Comparison of ENCODE assay signal across 17 cellular contexts in the genomic region with DNA sequence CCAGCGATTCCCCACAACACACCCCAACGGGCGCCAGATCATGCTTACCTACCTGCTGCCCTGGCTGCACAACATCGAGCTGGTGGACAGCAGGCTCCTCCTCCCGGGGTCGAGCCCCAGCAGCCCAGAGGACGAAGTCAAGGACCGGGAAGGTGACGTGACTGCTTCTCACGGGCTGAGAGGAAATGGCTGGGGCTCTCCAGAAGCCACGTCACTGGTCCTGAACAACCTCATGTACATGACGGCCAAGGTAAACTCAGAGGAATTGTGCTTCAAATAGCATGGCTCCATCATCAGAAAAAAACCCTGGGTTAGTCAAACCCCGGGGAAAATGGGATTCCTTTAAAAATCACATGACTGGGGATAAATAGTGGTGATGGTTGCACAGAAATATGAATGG.
DNase-seq lines count a peak whose midpoint lies in the region; ATAC-seq and TF ChIP-seq lines count a peak whose summit lies in the region.
"Had no signal": no experiment of that assay in that cellular context is flagged by ENCODE, and none has a peak within 500 bp of the region (broad histone marks: within the 10 kb centered on the region; RNA-seq: fewer than 3 reads in every experiment).

No MANE protein-coding gene starts in this region.

- H3K4ac ChIP-seq in IMR-90 (ENCODE audit: low read depth, low read length): peak overlapping the region; percentile 14; the same call in 1 of the 2 replicates

- H3K9me3 ChIP-seq in IMR-90 (ENCODE audit: control insufficient read depth, insufficient read depth, low read length): no peaks in the 10 kb centered on the region
- H3K9me3 ChIP-seq in ascending aorta: no peaks in the 10 kb centered on the region
- H3K9me3 ChIP-seq in tibial artery: no peaks in the 10 kb centered on the region
- H3K9me3 ChIP-seq: BLaER1 treated with 17β-estradiol and CSF1 and Interleukin-3, amounts not matched to agents 10 nM and 100 nM; HAP-1 had no signal

- no peak overlapping the region for H2AFZ ChIP-seq in IMR-90 (replicated peaks; ENCODE audit: low read length, poor library complexity)
- H2AFZ ChIP-seq: GM23248 had no signal

- no peak for TF ChIP-seq CTCF in IMR-90 (conservative IDR thresholded peaks at IDR 0.05; ENCODE audit: low read depth, low read length)
- no peak for TF ChIP-seq CTCF in ascending aorta (IDR thresholded peaks at IDR 0.05)
- no peak for TF ChIP-seq CTCF in neural crest cell (conservative IDR thresholded peaks at IDR 0.05)
- TF ChIP-seq CTCF in tibial artery (IDR thresholded peaks at IDR 0.05): no peak

- H4K8ac ChIP-seq in IMR-90 (ENCODE audit: low read depth in 2 of 2, low read length in 2 of 2): peak overlapping the region in 1 of 2 experiments; percentile 31; a peak in 1 of 4 replicates

- H2BK15ac ChIP-seq in IMR-90 (ENCODE audit: low read depth, low read length): no peak overlapping the region; the same call in 2 of the 3 replicates

- H3K9me3 Mint-ChIP-seq in neural crest cell: no peaks in the 10 kb centered on the region
- H3K9me3 Mint-ChIP-seq in activated CD8-positive, alpha-beta T cell treated with anti-CD3 and anti-CD28 coated beads, Interleukin-2, amount 10 ng/mL, durations not matched to agents 7 days and 5 days (ENCODE audit: insufficient read depth): no peaks in the 10 kb centered on the region
- no peaks in the 10 kb centered on the region for H3K9me3 Mint-ChIP-seq in activated CD4-positive, alpha-beta memory T cell treated with anti-CD3 and anti-CD28 coated beads for 36 hours
- H3K9me3 Mint-ChIP-seq: CD8-positive, alpha-beta T cell had no signal

- H3K27ac ChIP-seq in IMR-90 (ENCODE audit: insufficient read depth, low read length): no peak overlapping the region; the same call in 1 of the 2 replicates
- peak overlapping the region; percentile 33 to 69 for H3K27ac ChIP-seq in ascending aorta
- peak overlapping the region; percentile 29 to 63 for H3K27ac ChIP-seq in tibial artery
- H3K27ac ChIP-seq: BLaER1 treated with 17β-estradiol and CSF1 and Interleukin-3, amounts not matched to agents 10 nM and 100 nM; GM23248 had no signal

- no peak for TF ChIP-seq RAD21 in IMR-90 (IDR thresholded peaks at IDR 0.05; ENCODE audit: low read length)

- no peak overlapping the region for H2AK5ac ChIP-seq in IMR-90 (ENCODE audit: low read depth, low read length)

- no peak overlapping the region for H2BK20ac ChIP-seq in IMR-90 (ENCODE audit: low read depth, low read length)

- CTCF ChIA-PET in IMR-90 (lab: Yijun Ruan, JAX): no interaction called here
- CTCF ChIA-PET in activated CD8-positive, alpha-beta T cell treated with anti-CD3 and anti-CD28 coated beads, Interleukin-2, amount 10 ng/mL, durations not matched to agents 7 days and 5 days (lab: Charles Lee): no interaction called here
- CTCF ChIA-PET in activated CD4-positive, alpha-beta memory T cell treated with anti-CD3 and anti-CD28 coated beads for 36 hours (lab: Charles Lee): no interaction called here

- peaks cover 31% of the 10 kb centered on the region for H3K4me1 ChIP-seq in IMR-90 (ENCODE audit: control insufficient read depth, insufficient read depth, low read length)
- H3K4me1 ChIP-seq in ascending aorta: peaks cover 0 to 21% of the 10 kb centered on the region in 2 donors
- H3K4me1 ChIP-seq in tibial artery: peaks cover 0 to 42% (median 14%) of the 10 kb centered on the region in 4 donors

- POLR2A ChIA-PET in IMR-90 (lab: Charles Lee; ENCODE audit: unreplicated experiment): no interaction called here
- POLR2A ChIA-PET in activated CD8-positive, alpha-beta T cell treated with anti-CD3 and anti-CD28 coated beads, Interleukin-2, amount 10 ng/mL, durations not matched to agents 7 days and 5 days (lab: Charles Lee): no interaction called here
- POLR2A ChIA-PET in activated CD4-positive, alpha-beta memory T cell treated with anti-CD3 and anti-CD28 coated beads for 36 hours (lab: Charles Lee): no interaction called here

- H3K4me3 ChIP-seq in IMR-90 (ENCODE audit: insufficient read depth, low read depth, low read length) (no peak overlapping the region), ascending aorta (no peak overlapping the region), tibial artery (no peak overlapping the region)
- H3K4me3 ChIP-seq: BLaER1 treated with 17β-estradiol and CSF1 and Interleukin-3, amounts not matched to agents 10 nM and 100 nM; GM12878; GM23248; HAP-1 had no signal

- H3K14ac ChIP-seq in IMR-90 (replicated peaks; ENCODE audit: low read depth, low read length): no peak overlapping the region

- H3K4me2 ChIP-seq in IMR-90 (ENCODE audit: low read depth, low read length): no peak overlapping the region
- H3K4me2 ChIP-seq: BLaER1 treated with 17β-estradiol and CSF1 and Interleukin-3, amounts not matched to agents 10 nM and 100 nM had no signal

- H3K9ac ChIP-seq in IMR-90 (ENCODE audit: low read depth, low read length): no peak overlapping the region
- H3K9ac ChIP-seq: BLaER1 treated with 17β-estradiol and CSF1 and Interleukin-3, amounts not matched to agents 10 nM and 100 nM; GM23248 had no signal

- H4K91ac ChIP-seq in IMR-90 (ENCODE audit: insufficient read depth, low read depth, low read length): no peak overlapping the region

- no peak overlapping the region for H3K4me3 Mint-ChIP-seq in neural crest cell
- no peak overlapping the region for H3K4me3 Mint-ChIP-seq in activated CD8-positive, alpha-beta T cell treated with anti-CD3 and anti-CD28 coated beads, Interleukin-2, amount 10 ng/mL, durations not matched to agents 7 days and 5 days
- H3K4me3 Mint-ChIP-seq in activated CD4-positive, alpha-beta memory T cell treated with anti-CD3 and anti-CD28 coated beads for 36 hours: no peak overlapping the region
- H3K4me3 Mint-ChIP-seq: B cell; CD8-positive, alpha-beta T cell; IgD-negative memory B cell had no signal

- H2AK9ac ChIP-seq in IMR-90 (replicated peaks; ENCODE audit: low read depth, low read length, poor library complexity): no peak overlapping the region

- no peak for DNase-seq in IMR-90
- peak; percentile 29 to 85 for DNase-seq in ascending aorta (ENCODE audit: low spot score in 2 of 2)
- no peak for DNase-seq in neural crest cell (ENCODE audit: low read depth, low spot score)
- DNase-seq in tibial artery: peak in 1 of 2 donors; percentile 85
- DNase-seq in activated CD8-positive, alpha-beta T cell treated with anti-CD3 and anti-CD28 coated beads, Interleukin-2, amount 10 ng/mL, durations not matched to agents 7 days and 5 days: no peak
- no peak for DNase-seq in activated CD4-positive, alpha-beta memory T cell treated with anti-CD3 and anti-CD28 coated beads for 36 hours
- no peak for DNase-seq in HK-2 (ENCODE audit: unreplicated experiment)
- DNase-seq: Calu3; CD8-positive, alpha-beta T cell; DMS79 treated with DMSO at 0.1 percent for 48 hours; GF-D8; GM23248 had no signal

- H3K27me3 ChIP-seq in IMR-90 (ENCODE audit: control insufficient read depth, insufficient read depth, low read length) (no peaks in the 10 kb centered on the region), ascending aorta (no peaks in the 10 kb centered on the region), tibial artery (no peaks in the 10 kb centered on the region)
- H3K27me3 ChIP-seq: BLaER1 treated with 17β-estradiol and CSF1 and Interleukin-3, amounts not matched to agents 10 nM and 100 nM had no signal

- H2BK120ac ChIP-seq in IMR-90 (ENCODE audit: low read depth, low read length): peak overlapping the region; percentile 20; the same call in 1 of the 2 replicates

- no peaks in the 10 kb centered on the region; the same call in 1 of the 2 replicates for H4K20me1 ChIP-seq in IMR-90 (ENCODE audit: insufficient read depth, low read length)
- H4K20me1 ChIP-seq: BLaER1 treated with 17β-estradiol and CSF1 and Interleukin-3, amounts not matched to agents 10 nM and 100 nM had no signal

- H3K4me1 Mint-ChIP-seq in neural crest cell: no peaks in the 10 kb centered on the region
- no peaks in the 10 kb centered on the region for H3K4me1 Mint-ChIP-seq in activated CD8-positive, alpha-beta T cell treated with anti-CD3 and anti-CD28 coated beads, Interleukin-2, amount 10 ng/mL, durations not matched to agents 7 days and 5 days (ENCODE audit: low read depth)
- no peaks in the 10 kb centered on the region for H3K4me1 Mint-ChIP-seq in activated CD4-positive, alpha-beta memory T cell treated with anti-CD3 and anti-CD28 coated beads for 36 hours (ENCODE audit: low read depth)
- H3K4me1 Mint-ChIP-seq: B cell, IgD-negative memory B cell had no signal

- no peak overlapping the region for H3K23ac ChIP-seq in IMR-90 (ENCODE audit: low read depth, low read length)

- peak overlapping the region; percentile 26 for H2BK5ac ChIP-seq in IMR-90 (ENCODE audit: low read depth, low read length, poor library complexity, severe bottlenecking)

- H3K18ac ChIP-seq in IMR-90 (ENCODE audit: low read depth, low read length): no peak overlapping the region

- no peaks in the 10 kb centered on the region for H3K36me3 Mint-ChIP-seq in neural crest cell (ENCODE audit: low read depth)
- no peaks in the 10 kb centered on the region for H3K36me3 Mint-ChIP-seq in activated CD8-positive, alpha-beta T cell treated with anti-CD3 and anti-CD28 coated beads, Interleukin-2, amount 10 ng/mL, durations not matched to agents 7 days and 5 days (ENCODE audit: low read depth)
- peaks cover 2% of the 10 kb centered on the region for H3K36me3 Mint-ChIP-seq in activated CD4-positive, alpha-beta memory T cell treated with anti-CD3 and anti-CD28 coated beads for 36 hours
- H3K36me3 Mint-ChIP-seq: CD8-positive, alpha-beta T cell had no signal

- TF ChIP-seq POLR2A in IMR-90 (IDR thresholded peaks at IDR 0.05; ENCODE audit: low read depth, low read length): no peak

- WGBS in IMR-90 (ENCODE audit: extremely low coverage in 2 of 2, insufficient read length in 1 of 2), 2 experiments: 93% methylated on average over 8 of the region's 13 CpGs; no CpG with 5 or more reads in 1 of the 2 experiments

- H3K36me3 ChIP-seq in IMR-90 (ENCODE audit: control insufficient read depth, insufficient read depth, low read length): peaks cover 8% of the 10 kb centered on the region; the same call in 1 of the 2 replicates
- H3K36me3 ChIP-seq in ascending aorta: peaks cover 4 to 36% of the 10 kb centered on the region in 2 donors
- peaks cover 29 to 34% (median 32%) of the 10 kb centered on the region in 3 donors for H3K36me3 ChIP-seq in tibial artery
- H3K36me3 ChIP-seq: BLaER1 treated with 17β-estradiol and CSF1 and Interleukin-3, amounts not matched to agents 10 nM and 100 nM; HAP-1 had no signal

- no TSS peak for BruUV-seq in IMR-90 (replicated peaks; lab: Mats Ljungman, UMichigan)

- no peak overlapping the region for H3K56ac ChIP-seq in IMR-90 (ENCODE audit: extremely low read depth, insufficient read depth, low read length)

- H4K5ac ChIP-seq in IMR-90 (ENCODE audit: low read depth, low read length): peak overlapping the region; percentile 13; the same call in 1 of the 2 replicates

- H3K27me3 Mint-ChIP-seq in neural crest cell (ENCODE audit: low read depth): no peaks in the 10 kb centered on the region
- peaks cover 4% of the 10 kb centered on the region for H3K27me3 Mint-ChIP-seq in activated CD8-positive, alpha-beta T cell treated with anti-CD3 and anti-CD28 coated beads, Interleukin-2, amount 10 ng/mL, durations not matched to agents 7 days and 5 days (ENCODE audit: low read depth)
- H3K27me3 Mint-ChIP-seq in activated CD4-positive, alpha-beta memory T cell treated with anti-CD3 and anti-CD28 coated beads for 36 hours: no peaks in the 10 kb centered on the region
- H3K27me3 Mint-ChIP-seq: B cell, IgD-negative memory B cell had no signal

- intact Hi-C loops in IMR-90 (cut with micrococcal nuclease): no loop called here
- intact Hi-C loops in ascending aorta (cut with DNase I): loop anchor here (5.0 kb wide), 1 partner anchor 177 kb away; a partner anchor contains a TSS
- intact Hi-C loops in tibial artery (cut with DNase I; ENCODE audit: low total_unique reads): no loop called here
- intact Hi-C loops in activated CD4-positive, alpha-beta memory T cell treated with anti-CD3 and anti-CD28 coated beads for 36 hours (cut with micrococcal nuclease): no loop called here

- 0 out of 4 replicates have a peak, but pooled peaks cover 0 to 6% of the 10 kb centered on the region in 2 experiments for H3K79me1 ChIP-seq in IMR-90 (ENCODE audit: low read depth in 1 of 2, low read length in 2 of 2)

- dilution Hi-C loops in IMR-90 (cut with HindIII; ENCODE audit: low sequenced_read_pairs, unreplicated experiment): no loop called here

- ATAC-seq in IMR-90 (ENCODE audit: low read depth): no peak
- ATAC-seq in activated CD8-positive, alpha-beta T cell treated with anti-CD3 and anti-CD28 coated beads, Interleukin-2, amount 10 ng/mL, durations not matched to agents 7 days and 5 days: no peak
- ATAC-seq: CD8-positive, alpha-beta T cell; GM12878 had no signal

- in situ Hi-C loops in IMR-90 (cut with MboI; ENCODE audit: low sequenced_read_pairs): no loop called here

- H3K27ac Mint-ChIP-seq in neural crest cell (ENCODE audit: unreplicated experiment): peak overlapping the region; percentile 37
- H3K27ac Mint-ChIP-seq in activated CD8-positive, alpha-beta T cell treated with anti-CD3 and anti-CD28 coated beads, Interleukin-2, amount 10 ng/mL, durations not matched to agents 7 days and 5 days: no peak overlapping the region
- no peak overlapping the region for H3K27ac Mint-ChIP-seq in activated CD4-positive, alpha-beta memory T cell treated with anti-CD3 and anti-CD28 coated beads for 36 hours
- H3K27ac Mint-ChIP-seq: B cell; CD8-positive, alpha-beta T cell; IgD-negative memory B cell had no signal

- H3K9me1 ChIP-seq in IMR-90 (ENCODE audit: insufficient read depth, low read length): peaks cover 16% of the 10 kb centered on the region

Comparison
In these comparisons a context has a peak if more than half of its experiments do, and no peak if none do; other contexts are left out.
1. DNase-seq: peak in ascending aorta (2 of 2); none in IMR-90 (single experiment), neural crest cell (single experiment), activated CD8-positive, alpha-beta T cell treated with anti-CD3 and anti-CD28 coated beads, Interleukin-2, amount 10 ng/mL, durations not matched to agents 7 days and 5 days (single experiment), activated CD4-positive, alpha-beta memory T cell treated with anti-CD3 and anti-CD28 coated beads for 36 hours (single experiment) and HK-2 (single experiment).